ENCODE assay signal across 1 cellular context in genomic region chr12:52178984-52179383, GRCh38.
TF ChIP-seq lines count a peak whose summit lies in the region.

No MANE protein-coding gene starts in this region.

TF ChIP-seq in WTC11, 78 proteins besides CTCF, POLR2A, EP300 and RAD21 (continued from another document):
- TF ChIP-seq TP53 (CRISPR knock-in tag; IDR thresholded peaks at IDR 0.05), result no peak
- no peak for TF ChIP-seq SMAD3 (CRISPR knock-in tag; IDR thresholded peaks at IDR 0.05; ENCODE audit: borderline replicate concordance)
- no peak for TF ChIP-seq PREB (CRISPR knock-in tag; IDR thresholded peaks at IDR 0.05; ENCODE audit: borderline replicate concordance)
- TF ChIP-seq NR1H2 (CRISPR knock-in tag; IDR thresholded peaks at IDR 0.05), result no peak
- no peak for TF ChIP-seq NR3C1 (CRISPR knock-in tag; conservative IDR thresholded peaks at IDR 0.05; ENCODE audit: low read depth)
- TF ChIP-seq NFYB (CRISPR knock-in tag; conservative IDR thresholded peaks at IDR 0.05; ENCODE audit: low read depth), result no peak
- no peak for TF ChIP-seq ZNF671 (CRISPR knock-in tag; IDR thresholded peaks at IDR 0.05)
- no peak for TF ChIP-seq EMX1 (CRISPR knock-in tag; IDR thresholded peaks at IDR 0.05)
- no peak for TF ChIP-seq AR (CRISPR knock-in tag; IDR thresholded peaks at IDR 0.05)
